Comparison of ENCODE assay signal across 7 cellular contexts in genomic region chr4:36844448-36844847, GRCh38.
"Had no signal": no experiment of that assay in that cellular context is flagged by ENCODE, and none has a peak within 500 bp of the region (broad histone marks: within the 10 kb centered on the region; RNA-seq: fewer than 3 reads in every experiment).

No MANE protein-coding gene starts in this region.

- DNase-seq: GDM1, GF-D8 had no signal

- FAIRE-seq: G401.6, GM12891, GM12892, GM18507, GM19239 had no signal
